21 cellular contexts compared by ENCODE assay signal in the genomic region with DNA sequence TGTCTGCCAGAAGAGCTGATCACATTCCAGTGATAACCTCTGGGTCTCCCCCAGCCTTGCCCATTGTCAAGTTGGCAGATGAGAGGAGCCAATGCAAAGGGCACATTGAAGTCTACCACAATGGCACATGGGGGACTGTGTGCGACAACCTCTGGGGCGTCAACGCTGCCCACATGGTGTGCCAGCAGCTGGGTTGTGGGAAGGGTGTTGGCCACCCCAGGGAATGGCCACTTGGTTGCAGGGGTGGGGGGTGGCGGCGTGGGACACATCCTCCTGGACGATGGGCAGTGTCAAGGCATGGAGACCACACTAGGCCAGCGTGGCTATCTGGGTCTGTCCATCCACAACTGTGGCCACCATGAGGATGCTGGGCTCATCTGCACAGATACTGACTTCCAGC. TPM values are rescaled to one million over a fixed set of nuclear protein-coding genes. Genes with fewer than 3 reads are reported as not detected.
DNase-seq lines count a peak whose midpoint lies in the region; ATAC-seq, FAIRE-seq and TF ChIP-seq lines count a peak whose summit lies in the region.
"Had no signal": no experiment of that assay in that cellular context is flagged by ENCODE, and none has a peak within 500 bp of the region (broad histone marks: within the 10 kb centered on the region; RNA-seq: fewer than 3 reads in every experiment).

No MANE protein-coding gene starts in this region.

- intact Hi-C loops in aorta (cut with DNase I) = no loop called here

- no peak overlapping the region for H3K4me3 Mint-ChIP-seq in endodermal cell
- no peak overlapping the region for H3K4me3 Mint-ChIP-seq in stimulated activated memory B cell treated with anti-CD40 and anti-IgM and Interleukin-4, amounts not matched to agents 10 μg/mL and 1 μg/mL and 100 μg/mL, for 72 hours
- H3K4me3 Mint-ChIP-seq: CD4-positive, alpha-beta memory T cell; HFFc6 had no signal

- no peaks in the 10 kb centered on the region for H3K9me3 Mint-ChIP-seq in endodermal cell
- no peaks in the 10 kb centered on the region for H3K9me3 Mint-ChIP-seq in stimulated activated memory B cell treated with anti-CD40 and anti-IgM and Interleukin-4, amounts not matched to agents 10 μg/mL and 1 μg/mL and 100 μg/mL, for 72 hours
- H3K9me3 Mint-ChIP-seq: CD4-positive, alpha-beta memory T cell; HFFc6 had no signal

- 37% methylated on average over 4 of the region's 7 CpGs for WGBS in A549 (ENCODE audit: missing lambda C conversion rate)
- 93 to 95% methylated on average over 6 to 7 of the region's 7 CpGs for WGBS in endodermal cell (ENCODE audit: insufficient coverage in 1 of 2, insufficient read length in 1 of 2), 2 experiments
- whole genome bisulfite sequencing in aorta, 2 donors = 85 to 87% methylated on average over 7 of the region's 7 CpGs

- no peak for DNase-seq in A549 (ENCODE audit: low read depth in 1 of 2, low spot score in 1 of 2)
- DNase-seq in endodermal cell = peak; percentile 17
- no peak for DNase-seq in aorta
- no peak for DNase-seq in stimulated activated naive CD4-positive, alpha-beta T cell treated with Interleukin-2 at 50 U/mL for 16 hours (lab: John Stamatoyannopoulos, UW)
- DNase-seq in SIG-M5 (lab: John Stamatoyannopoulos, UW) = no peak
- DNase-seq: 8988T; C1 segment of cervical spinal cord; Calu3; CD4-positive, alpha-beta memory T cell; COR-L47; DMS53; DMS79 treated with DMSO at 0.1 percent for 48 hours; GF-D8; GOT3; HFFc6 had no signal

- ATAC-seq in A549 (no peak; a peak in 1 of 6 replicates), aorta (ENCODE audit: low FRiP score) (peak; percentile 22), GM18517 (IDR thresholded peaks at IDR 0.05; ENCODE audit: unreplicated experiment) (no peak)
- peak; percentile 26 for ATAC-seq in stimulated activated memory B cell treated with anti-CD40 and anti-IgM and Interleukin-4, amounts not matched to agents 10 μg/mL and 1 μg/mL and 100 μg/mL, for 72 hours

- no peaks in the 10 kb centered on the region for H3K4me1 Mint-ChIP-seq in endodermal cell
- no peaks in the 10 kb centered on the region for H3K4me1 Mint-ChIP-seq in stimulated activated memory B cell treated with anti-CD40 and anti-IgM and Interleukin-4, amounts not matched to agents 10 μg/mL and 1 μg/mL and 100 μg/mL, for 72 hours
- H3K4me1 Mint-ChIP-seq: CD4-positive, alpha-beta memory T cell had no signal

- H3K36me3 ChIP-seq in endodermal cell (ENCODE audit: control insufficient read depth, insufficient read depth, low read length) (no peaks in the 10 kb centered on the region), aorta (ENCODE audit: control insufficient read depth in 1 of 2, insufficient read depth in 2 of 2, low read length in 1 of 2) (no peaks in the 10 kb centered on the region)
- H3K36me3 ChIP-seq: HAP-1 had no signal

- no peak for FAIRE-seq in A549 (lab: Jason Lieb, UNC)
- FAIRE-seq: GM12891, GM18507, H54 had no signal

- H3K27me3 ChIP-seq in endodermal cell (ENCODE audit: control insufficient read depth, insufficient read depth, low read length, poor library complexity, severe bottlenecking) (no peaks in the 10 kb centered on the region), aorta (ENCODE audit: control insufficient read depth in 1 of 2, insufficient read depth in 2 of 2, low read length in 1 of 2) (no peaks in the 10 kb centered on the region)

- H3K9me3 ChIP-seq in A549 (no peaks in the 10 kb centered on the region), endodermal cell (ENCODE audit: control insufficient read depth, low read length) (no peaks in the 10 kb centered on the region), aorta (ENCODE audit: control insufficient read depth, low read length) (peaks cover 1% of the 10 kb centered on the region)
- H3K9me3 ChIP-seq: HAP-1 had no signal

- H3K4me3 ChIP-seq in A549 = no peak overlapping the region
- no peak overlapping the region for H3K4me3 ChIP-seq in endodermal cell (ENCODE audit: low read length)
- no peak overlapping the region for H3K4me3 ChIP-seq in aorta (ENCODE audit: low read length in 2 of 2)
- H3K4me3 ChIP-seq: HAP-1 had no signal

- no peaks in the 10 kb centered on the region for H3K4me1 ChIP-seq in A549
- no peaks in the 10 kb centered on the region for H3K4me1 ChIP-seq in endodermal cell (ENCODE audit: control insufficient read depth, insufficient read depth, low read length)
- no peaks in the 10 kb centered on the region for H3K4me1 ChIP-seq in aorta (ENCODE audit: control insufficient read depth in 1 of 2, insufficient read depth in 2 of 2, low read length in 2 of 2)
- H3K4me1 ChIP-seq: HAP-1 had no signal

- TF ChIP-seq EP300 in A549 (IDR thresholded peaks at IDR 0.05) = no peak

- no peak for TF ChIP-seq CTCF in A549 (IDR thresholded peaks at IDR 0.05)
- no peak for TF ChIP-seq CTCF in endodermal cell (conservative IDR thresholded peaks at IDR 0.05)

- no peak for TF ChIP-seq RAD21 in A549 (conservative IDR thresholded peaks at IDR 0.05 in 1 of 2, IDR thresholded peaks at IDR 0.05 in 1 of 2)

- H3K9ac ChIP-seq in endodermal cell (ENCODE audit: extremely low read depth, low read length, poor library complexity, severe bottlenecking) = no peak overlapping the region

- no peak overlapping the region for H3K27ac ChIP-seq in A549
- H3K27ac ChIP-seq in endodermal cell (ENCODE audit: low read depth, low read length) = no peak overlapping the region
- H3K27ac ChIP-seq in aorta (ENCODE audit: low read depth in 1 of 2, low read length in 2 of 2) = no peak overlapping the region

- peaks cover 29% of the 10 kb centered on the region for H3K27me3 Mint-ChIP-seq in endodermal cell (ENCODE audit: insufficient read depth)
- no peaks in the 10 kb centered on the region for H3K27me3 Mint-ChIP-seq in stimulated activated memory B cell treated with anti-CD40 and anti-IgM and Interleukin-4, amounts not matched to agents 10 μg/mL and 1 μg/mL and 100 μg/mL, for 72 hours

- CTCF ChIA-PET in A549 (lab: Yijun Ruan, JAX) = interaction anchor here (1.1 kb wide), 2 partner anchors 10 to 241 kb away, joined by 3 read pairs; no protein-coding TSS in a partner anchor

- POLR2A ChIA-PET in A549 (lab: Yijun Ruan, JAX) = no interaction called here

- no peak overlapping the region for H3K4me2 ChIP-seq in A549

- no peak overlapping the region for H3K27ac Mint-ChIP-seq in endodermal cell
- no peak overlapping the region for H3K27ac Mint-ChIP-seq in stimulated activated memory B cell treated with anti-CD40 and anti-IgM and Interleukin-4, amounts not matched to agents 10 μg/mL and 1 μg/mL and 100 μg/mL, for 72 hours
- H3K27ac Mint-ChIP-seq: HFFc6 had no signal

- H3K36me3 Mint-ChIP-seq in endodermal cell (ENCODE audit: low read depth) = no peaks in the 10 kb centered on the region
- H3K36me3 Mint-ChIP-seq in stimulated activated memory B cell treated with anti-CD40 and anti-IgM and Interleukin-4, amounts not matched to agents 10 μg/mL and 1 μg/mL and 100 μg/mL, for 72 hours = no peaks in the 10 kb centered on the region
- H3K36me3 Mint-ChIP-seq: CD4-positive, alpha-beta memory T cell had no signal

- peak; percentile 13; the same call in 1 of the 2 replicates for TF ChIP-seq POLR2A in A549 (IDR thresholded peaks at IDR 0.05; ENCODE audit: low read length)

TF ChIP-seq in A549, 52 proteins besides CTCF, POLR2A, EP300 and RAD21:
- TF ChIP-seq CEBPB (IDR thresholded peaks at IDR 0.05) = no peak

RNA-seq across cellular contexts. Expression of gene CUZD1, which starts 43.4 kb away (rescaled TPM):
- polyA plus RNA-seq in A549 (2011; rRNA removed) = 2.8 and 3.4 TPM in 2 replicates
- polyA plus RNA-seq in A549 (2012; cell fraction: cytosol; rRNA removed) = 0.89 and 1.0 TPM in 2 replicates
- polyA plus RNA-seq in A549 (2012; cell fraction: nucleus; rRNA removed) = 2.4 and 4.4 TPM in 2 replicates
- polyA plus RNA-seq in A549 (2017; fragmentation: RNase III; extraction: RNeasy Plus Mini Kit Qiagen cat#74134 plus additional on column Dnase treatment) = 1.4 to 1.6 TPM (median 1.5 TPM) in 3 replicates
- polyA minus RNA-seq in A549 (2011; rRNA and poly(A)+ RNA removed) = 1.1 and 1.4 TPM in 2 replicates
- under 1 TPM in 1 of 2 donors, not detected in 1; 0.53 TPM for total RNA-seq in endodermal cell
- 1.5 TPM for polyA plus RNA-seq in endodermal cell (2013, experiment 1 of 2)
- polyA plus RNA-seq in endodermal cell (2013, experiment 2 of 2) = 1.2 TPM
- total RNA-seq in aorta = 1 to 10 TPM in 1 of 2 donors, under 1 TPM in 1; 0.58 to 1.1 TPM
- polyA plus RNA-seq in aorta = 1 to 10 TPM; 1.5 to 3.3 TPM

Comparison
In these comparisons a context has a peak if more than half of its experiments do, and no peak if none do; other contexts are left out.
1. ATAC-seq: peak in stimulated activated memory B cell treated with anti-CD40 and anti-IgM and Interleukin-4, amounts not matched to agents 10 μg/mL and 1 μg/mL and 100 μg/mL, for 72 hours (single experiment) and aorta (single experiment); none in A549 (0 of 2) and GM18517 (single experiment).